11 cellular contexts compared by ENCODE assay signal in the genomic region with DNA sequence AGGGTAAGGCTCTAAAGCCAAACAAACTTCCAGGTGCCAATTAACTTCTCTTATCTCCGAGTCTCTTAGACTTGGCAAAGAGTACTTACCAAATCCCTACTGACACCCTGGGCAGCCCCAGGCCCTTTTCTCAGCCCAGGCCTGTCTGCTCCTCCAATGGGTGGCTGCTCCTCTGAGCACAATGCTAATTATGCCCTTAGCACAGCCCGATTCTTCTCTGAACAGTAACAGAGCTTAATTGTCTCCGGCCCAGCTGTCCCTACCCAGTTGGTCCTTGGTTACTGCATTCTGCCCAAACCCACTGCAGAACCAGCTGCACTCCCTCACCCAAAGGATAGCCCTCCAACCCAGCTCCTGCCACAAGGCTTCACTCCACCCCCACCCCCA.
DNase-seq lines count a peak whose midpoint lies in the region; ATAC-seq, FAIRE-seq and TF ChIP-seq lines count a peak whose summit lies in the region.
"Had no signal": no experiment of that assay in that cellular context is flagged by ENCODE, and none has a peak within 500 bp of the region (broad histone marks: within the 10 kb centered on the region; RNA-seq: fewer than 3 reads in every experiment).

No MANE protein-coding gene starts in this region.

- peak overlapping the region; percentile 82 for H3K27ac Mint-ChIP-seq in mesothelial cell of epicardium
- no peak overlapping the region for H3K27ac Mint-ChIP-seq in activated CD8-positive, alpha-beta T cell treated with anti-CD3 and anti-CD28 coated beads for 36 hours

- H3K27me3 ChIP-seq in GM12878 (replicated peaks in 1 of 2; ENCODE audit: control insufficient read depth in 2 of 2, insufficient read depth in 2 of 2, low read length in 1 of 2) (no peaks in the 10 kb centered on the region), upper lobe of right lung (no peaks in the 10 kb centered on the region)
- H3K27me3 ChIP-seq: adrenal gland had no signal

- no peak overlapping the region for H3K4me3 Mint-ChIP-seq in mesothelial cell of epicardium
- H3K4me3 Mint-ChIP-seq in activated CD8-positive, alpha-beta T cell treated with anti-CD3 and anti-CD28 coated beads for 36 hours: no peak overlapping the region

- BruUV-seq in GM12878 (replicated peaks; lab: Mats Ljungman, UMichigan): TSS peak; percentile 50

- ATAC-seq in GM12878 (no peak), upper lobe of right lung (no peak), HG02678 (IDR thresholded peaks at IDR 0.05; ENCODE audit: unreplicated experiment) (no peak)
- no peak for ATAC-seq in activated CD8-positive, alpha-beta T cell treated with anti-CD3 and anti-CD28 coated beads for 36 hours

- peak; percentile 44 for DNase-seq in activated effector memory CD4-positive, alpha-beta T cell treated with anti-CD3 and anti-CD28 coated beads, Interleukin-2, amount 50 U/mL, for 16 hours
- no peak for DNase-seq in activated effector memory CD4-positive, alpha-beta T cell treated with Interleukin-2 at 50 U/mL for 16 hours
- no peak for DNase-seq in GM12878 (ENCODE audit: low read depth, low spot score)
- DNase-seq in mesothelial cell of epicardium (ENCODE audit: low spot score in 2 of 2, unreplicated experiment in 2 of 2): no peak
- peak; percentile 21 for DNase-seq in upper lobe of right lung
- DNase-seq in KBM-7: no peak
- no peak for DNase-seq in activated CD8-positive, alpha-beta T cell treated with anti-CD3 and anti-CD28 coated beads for 36 hours
- DNase-seq: stimulated activated CD4-positive, alpha-beta T cell treated with anti-CD3 and anti-CD28 coated beads, Interleukin-2, amount 100 ng/mL, for 24 hours; stimulated activated naive CD4-positive, alpha-beta T cell treated with Interleukin-2 at 50 U/mL for 16 hours had no signal

- CTCF ChIA-PET in GM12878 (lab: Yijun Ruan, JAX): interaction anchor here (1.6 kb wide), 1 partner anchor 20 kb away, joined by 4 read pairs; no protein-coding TSS in a partner anchor
- CTCF ChIA-PET in activated CD8-positive, alpha-beta T cell treated with anti-CD3 and anti-CD28 coated beads for 36 hours (lab: Charles Lee): no interaction called here

- no peaks in the 10 kb centered on the region for H3K27me3 Mint-ChIP-seq in mesothelial cell of epicardium (ENCODE audit: low read depth)
- H3K27me3 Mint-ChIP-seq in activated CD8-positive, alpha-beta T cell treated with anti-CD3 and anti-CD28 coated beads for 36 hours: no peaks in the 10 kb centered on the region

- peaks cover 5% of the 10 kb centered on the region for H3K4me1 ChIP-seq in GM12878 (ENCODE audit: control insufficient read depth, insufficient read depth, low read length)
- peaks cover 57% of the 10 kb centered on the region for H3K4me1 ChIP-seq in upper lobe of right lung

- no peak overlapping the region for H3K9ac ChIP-seq in GM12878 (ENCODE audit: control insufficient read depth, insufficient read depth, low read length)

- TF ChIP-seq EP300 in GM12878 (IDR thresholded peaks at IDR 0.05; ENCODE audit: borderline replicate concordance in 1 of 2, control insufficient read depth in 1 of 2, low read depth in 2 of 2, low read length in 2 of 2): no peak

- H3K79me2 ChIP-seq in GM12878 (ENCODE audit: control insufficient read depth, insufficient read depth, low read length): no peaks in the 10 kb centered on the region

- H3K9me3 Mint-ChIP-seq in mesothelial cell of epicardium: no peaks in the 10 kb centered on the region
- no peaks in the 10 kb centered on the region for H3K9me3 Mint-ChIP-seq in activated CD8-positive, alpha-beta T cell treated with anti-CD3 and anti-CD28 coated beads for 36 hours

- H3K36me3 ChIP-seq in GM12878 (ENCODE audit: control insufficient read depth in 2 of 2, insufficient read depth in 2 of 2, low read length in 1 of 2): no peaks in the 10 kb centered on the region
- no peaks in the 10 kb centered on the region for H3K36me3 ChIP-seq in upper lobe of right lung
- H3K36me3 ChIP-seq: adrenal gland had no signal

- WGBS in GM12878 (ENCODE audit: insufficient coverage, insufficient replicate concordance, low lambda C conversion rate, missing lambda C conversion rate): 78% methylated on average over 3 of the region's 3 CpGs

- H3K4me3 ChIP-seq in GM12878: no peak overlapping the region
- no peak overlapping the region for H3K4me3 ChIP-seq in upper lobe of right lung
- H3K4me3 ChIP-seq: adrenal gland had no signal

- H3K9me3 ChIP-seq in GM12878 (replicated peaks; ENCODE audit: control insufficient read depth, insufficient read depth, low read length): no peaks in the 10 kb centered on the region
- no peaks in the 10 kb centered on the region for H3K9me3 ChIP-seq in upper lobe of right lung
- H3K9me3 ChIP-seq: adrenal gland had no signal

- H4K20me1 ChIP-seq in GM12878 (ENCODE audit: control insufficient read depth, insufficient read depth): no peaks in the 10 kb centered on the region

- no peak overlapping the region for H3K4me2 ChIP-seq in GM12878 (ENCODE audit: control insufficient read depth, insufficient read depth)

- TF ChIP-seq RAD21 in GM12878 (IDR thresholded peaks at IDR 0.05; ENCODE audit: insufficient read depth, low read depth, low read length): no peak

- in situ Hi-C loops in GM12878 (cut with MboI) (no loop called here), KBM-7 (cut with MboI; ENCODE audit: low pct_unique_long_range_greater_than_20kb, low sequenced_read_pairs) (no loop called here)

- intact Hi-C loops in GM12878 (cut with micrococcal nuclease; ENCODE audit: unreplicated experiment): no loop called here
- intact Hi-C loops in upper lobe of right lung (cut with DNase I): no loop called here
- intact Hi-C loops in activated CD8-positive, alpha-beta T cell treated with anti-CD3 and anti-CD28 coated beads for 36 hours (cut with micrococcal nuclease): no loop called here

- FAIRE-seq in GM12878 (lab: Jason Lieb, UNC): no peak

- SMC1A ChIA-PET in GM12878 (lab: Charles Lee; ENCODE audit: uncharacterized antibody, unreplicated experiment): interaction anchor here (1.8 kb wide), 1 partner anchor 20 kb away, joined by 3 read pairs; no protein-coding TSS in a partner anchor

- H2AFZ ChIP-seq in GM12878 (ENCODE audit: control insufficient read depth, low read depth, low read length): no peak overlapping the region

- peaks cover 72% of the 10 kb centered on the region for H3K4me1 Mint-ChIP-seq in mesothelial cell of epicardium
- peaks cover 76% of the 10 kb centered on the region for H3K4me1 Mint-ChIP-seq in activated CD8-positive, alpha-beta T cell treated with anti-CD3 and anti-CD28 coated beads for 36 hours (ENCODE audit: low read depth)

- POLR2A ChIA-PET in GM12878 (lab: Charles Lee): no interaction called here
- POLR2A ChIA-PET in activated CD8-positive, alpha-beta T cell treated with anti-CD3 and anti-CD28 coated beads for 36 hours (lab: Charles Lee): no interaction called here

- TF ChIP-seq CTCF in GM12878 (IDR thresholded peaks at IDR 0.05 in 2 of 3, conservative IDR thresholded peaks at IDR 0.05 in 1 of 3; ENCODE audit: control insufficient read depth in 2 of 3, extremely low read depth in 1 of 3, insufficient read depth in 1 of 3, low read depth in 3 of 3, low read length in 3 of 3) (no peak), mesothelial cell of epicardium (IDR thresholded peaks at IDR 0.05; ENCODE audit: unreplicated experiment) (no peak), upper lobe of right lung (IDR thresholded peaks at IDR 0.05) (no peak)
- no peak for TF ChIP-seq CTCF in activated CD8-positive, alpha-beta T cell treated with anti-CD3 and anti-CD28 coated beads for 36 hours (IDR thresholded peaks at IDR 0.05)

- RAD21 ChIA-PET in GM12878 (lab: Charles Lee; ENCODE audit: unreplicated experiment): interaction anchor here (1.3 kb wide), 1 partner anchor 62 kb away, joined by 3 read pairs; no protein-coding TSS in a partner anchor

- H3K36me3 Mint-ChIP-seq in mesothelial cell of epicardium: peaks cover 2% of the 10 kb centered on the region
- no peaks in the 10 kb centered on the region for H3K36me3 Mint-ChIP-seq in activated CD8-positive, alpha-beta T cell treated with anti-CD3 and anti-CD28 coated beads for 36 hours (ENCODE audit: low read depth)

- H3K27ac ChIP-seq in GM12878 (ENCODE audit: control insufficient read depth, insufficient read depth) (no peak overlapping the region), upper lobe of right lung (peak overlapping the region; percentile 55)

- TF ChIP-seq POLR2A in GM12878 (IDR thresholded peaks at IDR 0.05; ENCODE audit: low read depth, low read length): no peak

TF ChIP-seq in GM12878, 131 proteins besides CTCF, POLR2A, EP300 and RAD21:
- TF ChIP-seq ZNF622 (IDR thresholded peaks at IDR 0.05) (no peak), ZSCAN29 (IDR thresholded peaks at IDR 0.05) (no peak), SMARCA5 (IDR thresholded peaks at IDR 0.05) (no peak), SIN3A (IDR thresholded peaks at IDR 0.05; ENCODE audit: low read depth, low read length) (no peak), CHD1 (IDR thresholded peaks at IDR 0.05; ENCODE audit: low read depth, low read length) (no peak), MYC (IDR thresholded peaks at IDR 0.05; ENCODE audit: insufficient read depth, insufficient read length, insufficient replicate concordance, low read length, severe bottlenecking) (no peak), RBBP5 (conservative IDR thresholded peaks at IDR 0.05) (no peak), NR2C2 (IDR thresholded peaks at IDR 0.05; ENCODE audit: borderline replicate concordance, control insufficient read depth, insufficient read length, low read depth) (no peak), SREBF1 (IDR thresholded peaks at IDR 0.05; ENCODE audit: low read length) (no peak)
- TF ChIP-seq, protein P1, sequence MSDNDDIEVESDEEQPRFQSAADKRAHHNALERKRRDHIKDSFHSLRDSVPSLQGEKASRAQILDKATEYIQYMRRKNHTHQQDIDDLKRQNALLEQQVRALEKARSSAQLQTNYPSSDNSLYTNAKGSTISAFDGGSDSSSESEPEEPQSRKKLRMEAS (IDR thresholded peaks at IDR 0.05; ENCODE audit: low read depth, low read length): no peak

Comparison
In these comparisons a context has a peak if more than half of its experiments do, and no peak if none do; other contexts are left out.
1. DNase-seq: peak in activated effector memory CD4-positive, alpha-beta T cell treated with anti-CD3 and anti-CD28 coated beads, Interleukin-2, amount 50 U/mL, for 16 hours (single experiment) and upper lobe of right lung (single experiment); none in activated effector memory CD4-positive, alpha-beta T cell treated with Interleukin-2 at 50 U/mL for 16 hours (single experiment), GM12878 (single experiment), mesothelial cell of epicardium (0 of 2), KBM-7 (single experiment) and activated CD8-positive, alpha-beta T cell treated with anti-CD3 and anti-CD28 coated beads for 36 hours (single experiment).